Comparison of ENCODE assay signal across 15 cellular contexts in genomic region chr6:168584251-168584650, GRCh38.
"Had no signal": no experiment of that assay in that cellular context is flagged by ENCODE, and none has a peak within 500 bp of the region (broad histone marks: within the 10 kb centered on the region; RNA-seq: fewer than 3 reads in every experiment).

No MANE protein-coding gene starts in this region.

- H3K4me1 ChIP-seq: colonic mucosa, prostate gland had no signal

- H3K36me3 Mint-ChIP-seq: natural killer cell treated with Interleukin-12 subunit alpha and Interleukin-12 subunit beta and Interleukin-15 and Interleukin-18, amount 100 ng/mL, for 72 hours had no signal

- H3K27ac Mint-ChIP-seq: activated B cell treated with CpG ODN at 0.5 μM for 24 hours; activated CD4-positive, alpha-beta T cell treated with anti-CD3 and anti-CD28 coated beads, Interleukin-2, amount 10 ng/mL, durations not matched to agents 24 days and 14 days; activated T-helper 1 cell treated with anti-CD3 and anti-CD28 coated beads, Interleukin-12 subunit alpha, Interleukin-12 subunit beta, Interleukin-2, Interleukin-4 antibody, amounts not matched to agents 30 ng/mL and 10 ng/mL and 1 ng/mL, durations not matched to agents 14 hours and 24 hours and 36 hours; natural killer cell treated with Interleukin-12 subunit alpha and Interleukin-12 subunit beta and Interleukin-15 and Interleukin-18, amount 100 ng/mL, for 72 hours had no signal

- DNase-seq: activated B cell treated with CpG ODN at 0.5 μM for 24 hours; activated CD4-positive, alpha-beta T cell treated with anti-CD3 and anti-CD28 coated beads, Interleukin-2, amount 10 ng/mL, durations not matched to agents 24 days and 14 days; activated naive CD4-positive, alpha-beta T cell; caudate nucleus; colonic mucosa; effector CD4-positive, alpha-beta T cell; kidney glomerular epithelial cell; occipital lobe; SK-N-SH; stimulated activated naive CD4-positive, alpha-beta T cell treated with Interleukin-2 at 50 U/mL for 16 hours had no signal

- H3K4me3 Mint-ChIP-seq: activated B cell treated with CpG ODN at 0.5 μM for 24 hours; activated CD4-positive, alpha-beta T cell treated with anti-CD3 and anti-CD28 coated beads, Interleukin-2, amount 10 ng/mL, durations not matched to agents 24 days and 14 days; activated T-helper 1 cell treated with anti-CD3 and anti-CD28 coated beads, Interleukin-12 subunit alpha, Interleukin-12 subunit beta, Interleukin-2, Interleukin-4 antibody, amounts not matched to agents 30 ng/mL and 10 ng/mL and 1 ng/mL, durations not matched to agents 14 hours and 24 hours and 36 hours; natural killer cell treated with Interleukin-12 subunit alpha and Interleukin-12 subunit beta and Interleukin-15 and Interleukin-18, amount 100 ng/mL, for 72 hours had no signal

- H3K27me3 ChIP-seq: colonic mucosa had no signal

- H3K4me3 ChIP-seq: colonic mucosa, hepatocyte, mucosa of descending colon, prostate gland had no signal

- H3K9me3 ChIP-seq: colonic mucosa, mucosa of descending colon, prostate gland, SK-N-SH had no signal

- H3K4me1 Mint-ChIP-seq: activated B cell treated with CpG ODN at 0.5 μM for 24 hours; activated CD4-positive, alpha-beta T cell treated with anti-CD3 and anti-CD28 coated beads, Interleukin-2, amount 10 ng/mL, durations not matched to agents 24 days and 14 days had no signal

- H3K27ac ChIP-seq: colonic mucosa, hepatocyte had no signal

- H3K9me3 Mint-ChIP-seq: activated B cell treated with CpG ODN at 0.5 μM for 24 hours; activated CD4-positive, alpha-beta T cell treated with anti-CD3 and anti-CD28 coated beads, Interleukin-2, amount 10 ng/mL, durations not matched to agents 24 days and 14 days; activated T-helper 1 cell treated with anti-CD3 and anti-CD28 coated beads, Interleukin-12 subunit alpha, Interleukin-12 subunit beta, Interleukin-2, Interleukin-4 antibody, amounts not matched to agents 30 ng/mL and 10 ng/mL and 1 ng/mL, durations not matched to agents 14 hours and 24 hours and 36 hours; natural killer cell treated with Interleukin-12 subunit alpha and Interleukin-12 subunit beta and Interleukin-15 and Interleukin-18, amount 100 ng/mL, for 72 hours had no signal

- H3K27me3 Mint-ChIP-seq: activated B cell treated with CpG ODN at 0.5 μM for 24 hours; activated CD4-positive, alpha-beta T cell treated with anti-CD3 and anti-CD28 coated beads, Interleukin-2, amount 10 ng/mL, durations not matched to agents 24 days and 14 days had no signal

- H3K9ac ChIP-seq: SK-N-SH had no signal

- H3K36me3 ChIP-seq: colonic mucosa, prostate gland had no signal
